Comparison of ENCODE assay signal across 2 cellular contexts in genomic region chr20:21557246-21557982, GRCh38.
TF ChIP-seq lines count a peak whose summit lies in the region.

No MANE protein-coding gene starts in this region.

TF ChIP-seq in K562, 482 proteins besides CTCF, POLR2A, EP300 and RAD21 (continued from another document):
- 0 out of 2 replicates have a peak, but pooled peaks have one; percentile 7 for TF ChIP-seq EGR1 (conservative IDR thresholded peaks at IDR 0.05)
- TF ChIP-seq, protein P1, sequence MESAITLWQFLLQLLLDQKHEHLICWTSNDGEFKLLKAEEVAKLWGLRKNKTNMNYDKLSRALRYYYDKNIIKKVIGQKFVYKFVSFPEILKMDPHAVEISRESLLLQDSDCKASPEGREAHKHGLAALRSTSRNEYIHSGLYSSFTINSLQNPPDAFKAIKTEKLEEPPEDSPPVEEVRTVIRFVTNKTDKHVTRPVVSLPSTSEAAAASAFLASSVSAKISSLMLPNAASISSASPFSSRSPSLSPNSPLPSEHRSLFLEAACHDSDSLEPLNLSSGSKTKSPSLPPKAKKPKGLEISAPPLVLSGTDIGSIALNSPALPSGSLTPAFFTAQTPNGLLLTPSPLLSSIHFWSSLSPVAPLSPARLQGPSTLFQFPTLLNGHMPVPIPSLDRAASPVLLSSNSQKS (CRISPR knock-in tag; IDR thresholded peaks at IDR 0.05), result no peak
TF ChIP-seq in K562: peak in this region for 1.

TF ChIP-seq in WTC11, 78 proteins besides CTCF, POLR2A, EP300 and RAD21:
- TF ChIP-seq, protein P2, sequence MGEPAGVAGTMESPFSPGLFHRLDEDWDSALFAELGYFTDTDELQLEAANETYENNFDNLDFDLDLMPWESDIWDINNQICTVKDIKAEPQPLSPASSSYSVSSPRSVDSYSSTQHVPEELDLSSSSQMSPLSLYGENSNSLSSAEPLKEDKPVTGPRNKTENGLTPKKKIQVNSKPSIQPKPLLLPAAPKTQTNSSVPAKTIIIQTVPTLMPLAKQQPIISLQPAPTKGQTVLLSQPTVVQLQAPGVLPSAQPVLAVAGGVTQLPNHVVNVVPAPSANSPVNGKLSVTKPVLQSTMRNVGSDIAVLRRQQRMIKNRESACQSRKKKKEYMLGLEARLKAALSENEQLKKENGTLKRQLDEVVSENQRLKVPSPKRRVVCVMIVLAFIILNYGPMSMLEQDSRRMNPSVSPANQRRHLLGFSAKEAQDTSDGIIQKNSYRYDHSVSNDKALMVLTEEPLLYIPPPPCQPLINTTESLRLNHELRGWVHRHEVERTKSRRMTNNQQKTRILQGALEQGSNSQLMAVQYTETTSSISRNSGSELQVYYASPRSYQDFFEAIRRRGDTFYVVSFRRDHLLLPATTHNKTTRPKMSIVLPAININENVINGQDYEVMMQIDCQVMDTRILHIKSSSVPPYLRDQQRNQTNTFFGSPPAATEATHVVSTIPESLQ (CRISPR knock-in tag; IDR thresholded peaks at IDR 0.05), result no peak
- no peak for TF ChIP-seq ZNF396 (CRISPR knock-in tag; IDR thresholded peaks at IDR 0.05; ENCODE audit: borderline replicate concordance)
- TF ChIP-seq ZNF121 (CRISPR knock-in tag; IDR thresholded peaks at IDR 0.05), result no peak
- TF ChIP-seq GRHL2 (CRISPR knock-in tag; IDR thresholded peaks at IDR 0.05; ENCODE audit: insufficient replicate concordance, severe bottlenecking), result no peak
- no peak for TF ChIP-seq ZNF138 (CRISPR knock-in tag; conservative IDR thresholded peaks at IDR 0.05)
- no peak for TF ChIP-seq PRRX2 (CRISPR knock-in tag; IDR thresholded peaks at IDR 0.05)
- TF ChIP-seq, protein P3, sequence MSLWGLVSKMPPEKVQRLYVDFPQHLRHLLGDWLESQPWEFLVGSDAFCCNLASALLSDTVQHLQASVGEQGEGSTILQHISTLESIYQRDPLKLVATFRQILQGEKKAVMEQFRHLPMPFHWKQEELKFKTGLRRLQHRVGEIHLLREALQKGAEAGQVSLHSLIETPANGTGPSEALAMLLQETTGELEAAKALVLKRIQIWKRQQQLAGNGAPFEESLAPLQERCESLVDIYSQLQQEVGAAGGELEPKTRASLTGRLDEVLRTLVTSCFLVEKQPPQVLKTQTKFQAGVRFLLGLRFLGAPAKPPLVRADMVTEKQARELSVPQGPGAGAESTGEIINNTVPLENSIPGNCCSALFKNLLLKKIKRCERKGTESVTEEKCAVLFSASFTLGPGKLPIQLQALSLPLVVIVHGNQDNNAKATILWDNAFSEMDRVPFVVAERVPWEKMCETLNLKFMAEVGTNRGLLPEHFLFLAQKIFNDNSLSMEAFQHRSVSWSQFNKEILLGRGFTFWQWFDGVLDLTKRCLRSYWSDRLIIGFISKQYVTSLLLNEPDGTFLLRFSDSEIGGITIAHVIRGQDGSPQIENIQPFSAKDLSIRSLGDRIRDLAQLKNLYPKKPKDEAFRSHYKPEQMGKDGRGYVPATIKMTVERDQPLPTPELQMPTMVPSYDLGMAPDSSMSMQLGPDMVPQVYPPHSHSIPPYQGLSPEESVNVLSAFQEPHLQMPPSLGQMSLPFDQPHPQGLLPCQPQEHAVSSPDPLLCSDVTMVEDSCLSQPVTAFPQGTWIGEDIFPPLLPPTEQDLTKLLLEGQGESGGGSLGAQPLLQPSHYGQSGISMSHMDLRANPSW (CRISPR knock-in tag; conservative IDR thresholded peaks at IDR 0.05; ENCODE audit: low read depth), result no peak
- TF ChIP-seq ZNF232 (CRISPR knock-in tag; IDR thresholded peaks at IDR 0.05), result no peak
- TF ChIP-seq, protein P4, sequence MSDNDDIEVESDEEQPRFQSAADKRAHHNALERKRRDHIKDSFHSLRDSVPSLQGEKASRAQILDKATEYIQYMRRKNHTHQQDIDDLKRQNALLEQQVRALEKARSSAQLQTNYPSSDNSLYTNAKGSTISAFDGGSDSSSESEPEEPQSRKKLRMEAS (CRISPR knock-in tag; IDR thresholded peaks at IDR 0.05), result no peak
- TF ChIP-seq IRF1 (CRISPR knock-in tag; IDR thresholded peaks at IDR 0.05), result no peak
- no peak for TF ChIP-seq TP53 (CRISPR knock-in tag; IDR thresholded peaks at IDR 0.05)
